Comparison of ENCODE assay signal across 25 cellular contexts in the genomic region with DNA sequence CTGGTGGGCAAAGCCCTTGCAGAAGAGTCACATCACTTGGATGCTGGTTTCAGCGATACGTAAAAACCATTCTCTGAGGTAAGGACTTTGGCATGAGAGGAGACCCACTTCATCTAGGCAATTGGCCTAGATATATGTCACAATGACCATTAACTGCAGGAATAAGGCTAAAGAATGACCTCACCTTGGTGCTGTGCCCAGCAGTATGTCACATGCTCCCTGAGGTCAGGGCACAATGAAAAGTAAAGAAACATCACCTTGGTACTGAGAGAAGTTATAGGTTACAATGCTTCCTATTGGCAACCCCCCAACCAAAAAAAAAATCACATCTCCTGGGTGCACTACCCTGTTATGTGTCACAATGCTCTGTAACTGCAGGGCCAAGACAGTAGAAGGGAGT.
"Had no signal": no experiment of that assay in that cellular context is flagged by ENCODE, and none has a peak within 500 bp of the region (broad histone marks: within the 10 kb centered on the region; RNA-seq: fewer than 3 reads in every experiment).

No MANE protein-coding gene starts in this region.

- H3K27me3 ChIP-seq: stomach, suprapubic skin, testis, thyroid gland, tibial artery, tibial nerve, transverse colon, upper lobe of left lung, upper lobe of right lung, uterus, vagina had no signal

- H3K27ac ChIP-seq: stomach, suprapubic skin, testis, thoracic aorta, thyroid gland, tibial artery, tibial nerve, transverse colon, upper lobe of left lung, upper lobe of right lung, uterus, vagina had no signal

- H3K4me3 ChIP-seq: stomach, suprapubic skin, testis, thoracic aorta, thyroid gland, tibial artery, tibial nerve, transverse colon, upper lobe of left lung, upper lobe of right lung, uterus, vagina had no signal

- H3K9me3 ChIP-seq: stomach, suprapubic skin, testis, thoracic aorta, thyroid gland, tibial artery, tibial nerve, transverse colon, upper lobe of left lung, upper lobe of right lung, uterus, vagina had no signal

- ATAC-seq: stimulated activated effector memory CD8-positive, alpha-beta T cell treated with anti-CD3 and anti-CD28 coated beads, Interleukin-12 subunit alpha, Interleukin-12 subunit beta, amount 100 ng/mL, for 72 hours; stimulated activated memory B cell treated with anti-CD40 and anti-IgM and Interleukin-4, amounts not matched to agents 10 μg/mL and 1 μg/mL and 100 μg/mL, for 72 hours; stimulated activated naive B cell treated with anti-CD40 and anti-IgM and Interleukin-4, amounts not matched to agents 10 μg/mL and 1 μg/mL and 100 μg/mL, for 72 hours; stimulated activated naive CD8-positive, alpha-beta T cell treated with anti-CD3 and anti-CD28 coated beads, Interleukin-15, amount 100 ng/mL, for 72 hours; stimulated activated naive CD8-positive, alpha-beta T cell treated with anti-CD3 and anti-CD28 coated beads, Interleukin-15, Interleukin-2, amounts not matched to agents 100 U/mL and 50 U/mL, for 24 hours; upper lobe of right lung had no signal

- H3K4me1 ChIP-seq: stomach, suprapubic skin, testis, thyroid gland, tibial artery, tibial nerve, transverse colon, upper lobe of left lung, upper lobe of right lung, uterus, vagina had no signal

- DNase-seq: stimulated activated CD4-positive, alpha-beta T cell treated with anti-CD3 and anti-CD28 coated beads, Interleukin-2, amount 100 ng/mL, for 24 hours; stimulated activated CD4-positive, alpha-beta T cell treated with anti-CD3 and anti-CD28 coated beads, Interleukin-2, amount 100 ng/mL, for 48 hours; stimulated activated CD4-positive, alpha-beta T cell treated with anti-CD3 and anti-CD28 coated beads, Interleukin-4, amount 100 ng/mL, for 1 hour; stimulated activated CD4-positive, alpha-beta T cell treated with anti-CD3 and anti-CD28 coated beads, Interleukin-4, amount 100 ng/mL, for 24 hours; stimulated activated CD8-positive, alpha-beta memory T cell treated with anti-CD3 and anti-CD28 coated beads, Interleukin-4, amount 100 ng/mL, for 48 hours; stimulated activated naive B cell treated with anti-CD40 and anti-IgM and Interleukin-4, amounts not matched to agents 10 μg/mL and 1 μg/mL and 100 μg/mL, for 72 hours; stimulated activated naive CD4-positive, alpha-beta T cell; stimulated activated naive CD4-positive, alpha-beta T cell treated with Interleukin-2 at 50 U/mL for 16 hours; stimulated activated naive CD8-positive, alpha-beta T cell treated with anti-CD3 and anti-CD28 coated beads, Interleukin-15, amount 100 ng/mL, for 72 hours; stimulated activated naive CD8-positive, alpha-beta T cell treated with anti-CD3 and anti-CD28 coated beads, Interleukin-15, Interleukin-2, amounts not matched to agents 100 U/mL and 50 U/mL, for 24 hours; stomach; testis; thyroid gland; tibial artery; transverse colon; trophoblast cell; upper lobe of left lung; upper lobe of right lung; uterus had no signal

- H3K36me3 ChIP-seq: stomach, suprapubic skin, thoracic aorta, thyroid gland, tibial artery, tibial nerve, transverse colon, upper lobe of left lung, upper lobe of right lung, uterus, vagina had no signal
